ENCODE assay signal across 11 cellular contexts in the genomic region with DNA sequence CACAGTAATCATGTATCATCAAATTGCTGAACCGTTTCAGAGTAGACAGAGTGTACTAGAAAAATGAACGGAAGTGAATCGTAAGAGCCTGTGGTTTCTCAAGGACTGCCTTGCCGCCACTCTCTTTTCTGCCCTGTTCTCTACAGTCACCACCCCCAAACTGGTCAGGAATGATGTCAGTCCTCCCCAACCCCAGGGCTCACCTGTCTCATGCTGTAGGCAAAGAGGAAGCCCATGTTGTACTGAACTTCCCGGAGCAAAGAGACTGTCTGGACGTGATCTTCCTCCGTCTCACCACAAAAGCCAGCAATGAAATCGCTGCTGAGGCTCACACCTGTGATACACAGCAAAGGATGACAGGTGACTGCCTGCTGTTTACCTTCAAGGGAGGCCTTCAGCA. TPM values are rescaled to one million over a fixed set of nuclear protein-coding genes. Genes with fewer than 3 reads are reported as not detected.
DNase-seq lines count a peak whose midpoint lies in the region; ATAC-seq and TF ChIP-seq lines count a peak whose summit lies in the region.
"Had no signal": no experiment of that assay in that cellular context is flagged by ENCODE, and none has a peak within 500 bp of the region (broad histone marks: within the 10 kb centered on the region; RNA-seq: fewer than 3 reads in every experiment).

No MANE protein-coding gene starts in this region.

- H3K4me1 Mint-ChIP-seq in CD8-positive, alpha-beta memory T cell = peaks cover 27 to 42% (median 36%) of the 10 kb centered on the region in 3 donors
- peaks cover 8% of the 10 kb centered on the region for H3K4me1 Mint-ChIP-seq in activated naive CD4-positive, alpha-beta T cell treated with anti-CD3 and anti-CD28 coated beads for 36 hours (ENCODE audit: low read depth)

- peaks cover 35% of the 10 kb centered on the region for H3K36me3 ChIP-seq in CD8-positive, alpha-beta memory T cell (ENCODE audit: insufficient read depth, low read length)
- H3K36me3 ChIP-seq in RWPE2 (ENCODE audit: low read depth) = peaks cover 87% of the 10 kb centered on the region

- POLR2A ChIA-PET in CD8-positive, alpha-beta memory T cell (lab: Charles Lee) = no interaction called here

- peak overlapping the region; percentile 87 for H3K27ac ChIP-seq in CD8-positive, alpha-beta memory T cell (ENCODE audit: low read depth, low read length)
- H3K27ac ChIP-seq in RWPE2 (ENCODE audit: poor library complexity, severe bottlenecking) = no peak overlapping the region
- H3K27ac ChIP-seq: right atrium auricular region had no signal

- CTCF ChIA-PET in CD8-positive, alpha-beta memory T cell (lab: Charles Lee) = no interaction called here
- CTCF ChIA-PET in activated naive CD4-positive, alpha-beta T cell treated with anti-CD3 and anti-CD28 coated beads for 36 hours (lab: Charles Lee) = interaction anchor here (0.9 kb wide), 1 partner anchor 78 kb away, joined by 3 read pairs; no protein-coding TSS in a partner anchor

- ATAC-seq in RWPE2 (ENCODE audit: low read depth) = no peak
- ATAC-seq in HG03196 (IDR thresholded peaks at IDR 0.05; ENCODE audit: unreplicated experiment) = no peak

- peak; percentile 48 to 85 (median 76) for DNase-seq in CD8-positive, alpha-beta memory T cell
- peak; percentile 60 for DNase-seq in RWPE2 (ENCODE audit: low spot score)
- DNase-seq in activated naive CD4-positive, alpha-beta T cell treated with anti-CD3 and anti-CD28 coated beads for 36 hours = peak; percentile 48
- DNase-seq in stimulated activated CD4-positive, alpha-beta T cell treated with anti-CD3 and anti-CD28 coated beads, Interleukin-15, amount 100 ng/mL, for 48 hours (ENCODE audit: low read depth in 2 of 2) = peak; percentile 4 to 22
- DNase-seq in SKM-1 (lab: John Stamatoyannopoulos, UW; ENCODE audit: unreplicated experiment) = no peak
- no peak for DNase-seq in LoVo (ENCODE audit: low spot score)
- no peak for DNase-seq in NCI-H2196 treated with DMSO at 0.1 percent for 48 hours (lab: John Stamatoyannopoulos, UW; ENCODE audit: unreplicated experiment)
- DNase-seq: DND-41, NCI-H1436 treated with DMSO at 0.1 percent for 48 hours had no signal

- H3K4me3 Mint-ChIP-seq in CD8-positive, alpha-beta memory T cell = peak overlapping the region; percentile 11 to 90 (median 71)
- H3K4me3 Mint-ChIP-seq in activated naive CD4-positive, alpha-beta T cell treated with anti-CD3 and anti-CD28 coated beads for 36 hours = no peak overlapping the region

- H3K4me1 ChIP-seq in CD8-positive, alpha-beta memory T cell (ENCODE audit: insufficient read depth, low read length) = peaks cover 17% of the 10 kb centered on the region
- H3K4me1 ChIP-seq in RWPE2 (ENCODE audit: insufficient read depth, poor library complexity, severe bottlenecking) = peaks cover 20% of the 10 kb centered on the region
- H3K4me1 ChIP-seq: right atrium auricular region had no signal

- peaks cover 9 to 77% (median 26%) of the 10 kb centered on the region in 3 donors for H3K36me3 Mint-ChIP-seq in CD8-positive, alpha-beta memory T cell
- H3K36me3 Mint-ChIP-seq in activated naive CD4-positive, alpha-beta T cell treated with anti-CD3 and anti-CD28 coated beads for 36 hours (ENCODE audit: low read depth) = peaks cover 29% of the 10 kb centered on the region

- intact Hi-C loops in activated naive CD4-positive, alpha-beta T cell treated with anti-CD3 and anti-CD28 coated beads for 36 hours (cut with micrococcal nuclease) = no loop called here

- no peaks in the 10 kb centered on the region for H3K9me3 ChIP-seq in CD8-positive, alpha-beta memory T cell (ENCODE audit: low read length)
- H3K9me3 ChIP-seq in RWPE2 (ENCODE audit: severe bottlenecking) = no peaks in the 10 kb centered on the region
- H3K9me3 ChIP-seq: right atrium auricular region had no signal

- no peaks in the 10 kb centered on the region for H3K27me3 ChIP-seq in CD8-positive, alpha-beta memory T cell (ENCODE audit: insufficient read depth, low read length, poor library complexity, severe bottlenecking)
- H3K27me3 ChIP-seq in RWPE2 (ENCODE audit: insufficient read depth, poor library complexity, severe bottlenecking) = no peaks in the 10 kb centered on the region
- H3K27me3 ChIP-seq: right atrium auricular region had no signal

- peak overlapping the region; percentile 62 to 99 (median 98) for H3K27ac Mint-ChIP-seq in CD8-positive, alpha-beta memory T cell
- H3K27ac Mint-ChIP-seq in activated naive CD4-positive, alpha-beta T cell treated with anti-CD3 and anti-CD28 coated beads for 36 hours = peak overlapping the region; percentile 57

- H3K9me3 Mint-ChIP-seq in CD8-positive, alpha-beta memory T cell = no peaks in the 10 kb centered on the region
- no peaks in the 10 kb centered on the region for H3K9me3 Mint-ChIP-seq in activated naive CD4-positive, alpha-beta T cell treated with anti-CD3 and anti-CD28 coated beads for 36 hours

- no peak for TF ChIP-seq CTCF in RWPE2 (IDR thresholded peaks at IDR 0.05; ENCODE audit: poor library complexity, severe bottlenecking)

- no peaks in the 10 kb centered on the region for H3K27me3 Mint-ChIP-seq in CD8-positive, alpha-beta memory T cell
- no peaks in the 10 kb centered on the region for H3K27me3 Mint-ChIP-seq in activated naive CD4-positive, alpha-beta T cell treated with anti-CD3 and anti-CD28 coated beads for 36 hours (ENCODE audit: low read depth)

- H3K4me3 ChIP-seq in CD8-positive, alpha-beta memory T cell (ENCODE audit: low read length) = no peak overlapping the region
- no peak overlapping the region for H3K4me3 ChIP-seq in RWPE2 (ENCODE audit: severe bottlenecking)
- H3K4me3 ChIP-seq: right atrium auricular region had no signal

RNA-seq across cellular contexts. Expression of a gene that starts 31.0 kb away (rescaled TPM):
- 10 to 100 TPM; 41.6 to 46.4 TPM for total RNA-seq in CD8-positive, alpha-beta memory T cell
- 33.5 TPM for polyA plus RNA-seq in CD8-positive, alpha-beta memory T cell
- total RNA-seq in activated naive CD4-positive, alpha-beta T cell treated with anti-CD3 and anti-CD28 coated beads for 36 hours = 10 to 100 TPM; 42.4 to 43.0 TPM

Comparison
In these comparisons a context has a peak if more than half of its experiments do, and no peak if none do; other contexts are left out.
1. DNase-seq: peak in CD8-positive, alpha-beta memory T cell (5 of 5), RWPE2 (single experiment), activated naive CD4-positive, alpha-beta T cell treated with anti-CD3 and anti-CD28 coated beads for 36 hours (single experiment) and stimulated activated CD4-positive, alpha-beta T cell treated with anti-CD3 and anti-CD28 coated beads, Interleukin-15, amount 100 ng/mL, for 48 hours (2 of 2); none in SKM-1 (single experiment), LoVo (single experiment) and NCI-H2196 treated with DMSO at 0.1 percent for 48 hours (single experiment).